8 cellular contexts compared by ENCODE assay signal in the genomic region with DNA sequence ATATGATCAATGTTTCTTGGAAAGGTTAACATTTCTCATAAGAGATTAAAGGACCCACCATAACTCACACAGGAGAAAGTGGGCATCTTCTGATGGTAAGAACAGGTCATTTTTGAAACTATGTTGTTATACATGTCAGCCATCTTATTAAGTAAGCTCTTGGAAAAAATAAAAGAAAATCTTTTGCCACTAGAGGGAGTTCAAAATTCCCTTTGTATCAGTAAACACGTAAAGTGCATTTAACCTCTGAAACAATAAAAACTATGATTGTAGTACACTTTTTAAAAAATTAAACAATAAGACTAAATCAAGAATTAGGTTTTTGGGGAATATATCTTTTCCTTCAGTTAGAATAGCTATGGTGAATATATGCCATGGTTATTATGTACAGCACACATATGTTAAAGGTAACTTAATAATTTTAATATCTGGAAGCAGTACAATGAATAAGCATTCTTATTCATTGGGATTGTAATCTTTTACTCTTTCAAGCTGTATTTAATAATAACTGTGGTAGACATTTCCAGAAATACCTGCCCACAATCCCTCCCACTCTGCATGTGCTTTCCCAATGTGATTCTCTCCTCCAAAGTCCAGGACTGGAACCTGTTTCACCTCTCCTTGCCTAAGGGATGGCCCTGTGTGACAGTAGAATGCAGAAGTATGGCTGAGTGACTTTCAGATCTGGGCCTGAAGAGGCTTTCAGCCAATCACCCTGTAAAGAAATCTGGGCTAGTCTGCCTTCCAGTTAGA.
DNase-seq lines count a peak whose midpoint lies in the region; FAIRE-seq and TF ChIP-seq lines count a peak whose summit lies in the region.

No MANE protein-coding gene starts in this region.

- H2AFZ ChIP-seq in H1 (ENCODE audit: low read length), result no peak overlapping the region

- H4K20me1 ChIP-seq in H1 (replicated peaks in 1 of 2; ENCODE audit: control insufficient read depth in 1 of 2, insufficient read depth in 2 of 2, low read length in 2 of 2), result no peaks in the 10 kb centered on the region

- no peaks in the 10 kb centered on the region for H3K27me3 Mint-ChIP-seq in neural crest cell (ENCODE audit: low read depth)

- no peak overlapping the region for H3K27ac Mint-ChIP-seq in neural crest cell (ENCODE audit: unreplicated experiment)

- POLR2A ChIA-PET in H1 (lab: Charles Lee; ENCODE audit: partially characterized antibody), result interaction anchor here (1.5 kb wide), 1 partner anchor 16 kb away, joined by 4 read pairs; no protein-coding TSS in a partner anchor

- H3K23me2 ChIP-seq in H1 (ENCODE audit: low read depth, low read length), result no peaks in the 10 kb centered on the region

- 90% methylated on average over 1 of the region's 1 CpG; no CpG with 5 or more reads in 1 of the 2 experiments for WGBS in H1 (ENCODE audit: extremely low coverage in 1 of 2, insufficient coverage in 1 of 2, insufficient read length in 1 of 2, insufficient replicate concordance in 2 of 2, low coverage in 1 of 2, low lambda C conversion rate in 2 of 2, missing lambda C conversion rate in 1 of 2), 2 experiments

- H3K4me2 ChIP-seq in H1 (ENCODE audit: insufficient read depth in 1 of 2, low read depth in 2 of 2, low read length in 2 of 2), result no peak overlapping the region

- no peak for TF ChIP-seq EP300 in H1 (IDR thresholded peaks at IDR 0.05; ENCODE audit: borderline replicate concordance in 1 of 2, low read depth in 2 of 2, low read length in 2 of 2)

- H2BK12ac ChIP-seq in H1 (ENCODE audit: low read depth, low read length), result no peak overlapping the region

- no peaks in the 10 kb centered on the region for H3K27me3 ChIP-seq in H1 (replicated peaks in 1 of 4; ENCODE audit: control insufficient read depth in 3 of 4, extremely low read depth in 1 of 4, insufficient read depth in 3 of 4, low read length in 3 of 4)

- no peak overlapping the region for H3K4me3 ChIP-seq in H1 (ENCODE audit: extremely low read depth in 1 of 4, insufficient read depth in 2 of 4, low read depth in 3 of 4, low read length in 4 of 4)

- no peak overlapping the region; a peak in 2 of 7 replicates for H3K9ac ChIP-seq in H1 (replicated peaks in 1 of 4; ENCODE audit: extremely low read depth in 1 of 4, low read depth in 3 of 4, low read length in 3 of 4)

- TF ChIP-seq RAD21 in H1 (IDR thresholded peaks at IDR 0.05 in 1 of 2, conservative IDR thresholded peaks at IDR 0.05 in 1 of 2; ENCODE audit: low read depth in 2 of 2, low read length in 2 of 2), result no peak

- H2BK15ac ChIP-seq in H1 (ENCODE audit: low read length), result no peak overlapping the region

- H2BK120ac ChIP-seq in H1 (replicated peaks; ENCODE audit: low read depth, low read length), result no peak overlapping the region

- peak in 1 of 3 experiments; percentile 20; a peak in 2 of 4 replicates for TF ChIP-seq CTCF in H1 (IDR thresholded peaks at IDR 0.05; ENCODE audit: control extremely low read depth in 1 of 3, insufficient read depth in 1 of 3, low read depth in 1 of 3, low read length in 3 of 3)
- TF ChIP-seq CTCF in neural crest cell (conservative IDR thresholded peaks at IDR 0.05), result peak; percentile 80

- no peak for TF ChIP-seq POLR2A in H1 (IDR thresholded peaks at IDR 0.05; ENCODE audit: control extremely low read depth in 1 of 2, low read depth in 2 of 2, low read length in 2 of 2)
- TF ChIP-seq POLR2A in GM12891 (IDR thresholded peaks at IDR 0.05; ENCODE audit: low read depth, low read length), result no peak

- H3K79me1 ChIP-seq in H1 (ENCODE audit: low read depth, low read length), result peaks cover 4% of the 10 kb centered on the region; the same call in 1 of the 2 replicates

- peaks cover 11% of the 10 kb centered on the region for H3K36me3 Mint-ChIP-seq in neural crest cell (ENCODE audit: low read depth)

- H3K14ac ChIP-seq in H1 (ENCODE audit: insufficient read length), result no peak overlapping the region

- H2AK5ac ChIP-seq in H1 (ENCODE audit: low read depth, low read length), result no peak overlapping the region

- H2BK5ac ChIP-seq in H1 (ENCODE audit: low read depth, low read length), result no peak overlapping the region

- H4K5ac ChIP-seq in H1 (ENCODE audit: insufficient read length, low read depth, low read length), result no peak overlapping the region

- DNase-seq in NCI-H146 (lab: John Stamatoyannopoulos, UW) (peak; percentile 4), NCI-H146 treated with DMSO at 0.1 percent for 48 hours (lab: John Stamatoyannopoulos, UW; ENCODE audit: unreplicated experiment) (no peak), HT1080 (ENCODE audit: low read depth) (peak; percentile 46), SIG-M5 (lab: John Stamatoyannopoulos, UW) (peak; percentile 15), H1 (ENCODE audit: low read depth in 1 of 2, low spot score in 2 of 2) (no peak), neural crest cell (ENCODE audit: low read depth, low spot score) (no peak), GM12891 (ENCODE audit: insufficient read length, low spot score) (no peak), ureter (ENCODE audit: low spot score) (no peak)

- H3K36me3 ChIP-seq in H1 (ENCODE audit: control insufficient read depth in 2 of 4, insufficient read depth in 4 of 4, low read length in 3 of 4), result peaks cover 0 to 12% (median 4%) of the 10 kb centered on the region in 4 experiments; a peak in 3 of 8 replicates

- H4K91ac ChIP-seq in H1 (replicated peaks; ENCODE audit: insufficient read length, low read length), result no peak overlapping the region

- H3K27ac ChIP-seq in H1 (ENCODE audit: low read depth, low read length), result no peak overlapping the region

- no peak overlapping the region for H3K56ac ChIP-seq in H1 (replicated peaks; ENCODE audit: insufficient read length, low read depth, low read length)

- H3K9me3 Mint-ChIP-seq in neural crest cell, result peaks cover 6% of the 10 kb centered on the region

- peaks cover 28% of the 10 kb centered on the region for H3K4me1 Mint-ChIP-seq in neural crest cell

- CTCF ChIA-PET in H1 (lab: Charles Lee; ENCODE audit: partially characterized antibody), result interaction anchor here (0.6 to 5.1 kb wide), 35 partner anchors 9 to 565 kb away, joined by 3 to 38 read pairs (median 3); no protein-coding TSS in a partner anchor

- H3K9me3 ChIP-seq in H1 (ENCODE audit: insufficient read depth in 2 of 2, low read depth in 1 of 2, low read length in 1 of 2), result peaks cover 0 to 5% of the 10 kb centered on the region in 2 experiments; a peak in 1 of 4 replicates

- no peak overlapping the region for H4K8ac ChIP-seq in H1 (ENCODE audit: extremely low read depth, insufficient read depth, low read length)

- no peak overlapping the region for H3K4ac ChIP-seq in H1 (replicated peaks; ENCODE audit: insufficient read length, low read depth, low read length)

- H2BK20ac ChIP-seq in H1 (ENCODE audit: low read length), result no peak overlapping the region

- H3K79me2 ChIP-seq in H1 (ENCODE audit: control insufficient read depth in 1 of 2, insufficient read depth in 2 of 2, low read length in 2 of 2), result peaks cover 0 to 4% of the 10 kb centered on the region in 2 experiments; a peak in 2 of 4 replicates

- H3K18ac ChIP-seq in H1 (ENCODE audit: extremely low read depth, low read length), result no peak overlapping the region

- FAIRE-seq in H1 (lab: Jason Lieb, UNC) (no peak), GM12891 (lab: Jason Lieb, UNC) (no peak)

- H3K23ac ChIP-seq in H1 (ENCODE audit: insufficient read length), result no peak overlapping the region

- peaks cover 0 to 4% (median 2%) of the 10 kb centered on the region in 4 experiments; a peak in 2 of 7 replicates for H3K4me1 ChIP-seq in H1 (replicated peaks in 1 of 4; ENCODE audit: control insufficient read depth in 3 of 4, insufficient read depth in 4 of 4, low read length in 3 of 4)

- no peak overlapping the region for H3K4me3 Mint-ChIP-seq in neural crest cell

TF ChIP-seq in H1, 55 proteins besides CTCF, POLR2A, EP300 and RAD21 (continues in another document):
- no peak for TF ChIP-seq CHD1 (IDR thresholded peaks at IDR 0.05; ENCODE audit: low read depth, low read length)

TF ChIP-seq in GM12891, 5 proteins besides CTCF, POLR2A, EP300 and RAD21:
- TF ChIP-seq POU2F2 (IDR thresholded peaks at IDR 0.05; ENCODE audit: low read depth, low read length) (no peak), SPI1 (IDR thresholded peaks at IDR 0.05; ENCODE audit: low read depth, low read length) (no peak), POLR2AphosphoS5 (IDR thresholded peaks at IDR 0.05; ENCODE audit: low read depth, low read length) (no peak), PAX5 (IDR thresholded peaks at IDR 0.05; ENCODE audit: insufficient read depth, low read length, severe bottlenecking) (no peak), TAF1 (IDR thresholded peaks at IDR 0.05; ENCODE audit: low read depth, low read length) (no peak)

Comparison
In these comparisons a context has a peak if more than half of its experiments do, and no peak if none do; other contexts are left out.
1. DNase-seq: peak in NCI-H146 (single experiment), HT1080 (single experiment) and SIG-M5 (single experiment); none in NCI-H146 treated with DMSO at 0.1 percent for 48 hours (single experiment), H1 (0 of 2), neural crest cell (single experiment), GM12891 (single experiment) and ureter (single experiment).